Comparison of ENCODE assay signal across 28 cellular contexts in the genomic region with DNA sequence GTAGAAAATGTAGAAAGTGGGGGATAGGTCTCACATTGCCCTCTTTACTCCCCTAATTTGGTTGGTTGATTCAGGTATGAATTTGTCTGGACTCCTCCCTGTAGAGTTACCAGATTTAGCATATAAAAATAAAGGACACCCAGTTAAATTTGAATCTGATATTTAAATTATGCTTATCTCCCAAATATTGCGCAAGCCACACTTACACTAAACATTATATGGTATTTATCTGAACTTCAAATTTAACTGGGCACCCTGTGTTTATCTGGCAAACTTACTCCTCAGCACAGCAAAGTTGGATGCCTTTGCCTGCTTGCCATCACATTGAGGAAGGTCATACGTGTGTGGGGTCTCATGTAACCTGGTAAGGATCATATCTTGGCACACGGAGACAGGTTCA.
"Had no signal": no experiment of that assay in that cellular context is flagged by ENCODE, and none has a peak within 500 bp of the region (broad histone marks: within the 10 kb centered on the region; RNA-seq: fewer than 3 reads in every experiment).

No MANE protein-coding gene starts in this region.

- H3K27ac ChIP-seq: colonic mucosa, coronary artery, dorsolateral prefrontal cortex, epithelial cell of prostate, esophagus muscularis mucosa, esophagus squamous epithelium, foreskin keratinocyte, gastrocnemius medialis, gastroesophageal sphincter, heart left ventricle, heart right ventricle had no signal

- H3K4me3 ChIP-seq: colonic mucosa, coronary artery, dorsolateral prefrontal cortex, esophagus muscularis mucosa, esophagus squamous epithelium, gastrocnemius medialis, gastroesophageal sphincter, heart left ventricle, heart right ventricle had no signal

- H3K9me3 ChIP-seq: colonic mucosa, esophagus muscularis mucosa, esophagus squamous epithelium, gastrocnemius medialis, gastroesophageal sphincter, heart left ventricle, heart right ventricle had no signal

- H3K36me3 ChIP-seq: colonic mucosa, esophagus muscularis mucosa, esophagus squamous epithelium, gastrocnemius medialis, gastroesophageal sphincter, heart left ventricle, heart right ventricle had no signal

- FAIRE-seq: colon, endometrium, endothelial cell of umbilical vein, frontal cortex had no signal

- DNase-seq: colonic mucosa; cortex of kidney; dermis blood vessel endothelial cell; dorsolateral prefrontal cortex; effector CD4-positive, alpha-beta T cell; effector CD8-positive, alpha-beta T cell; effector memory CD4-positive, alpha-beta T cell; effector memory CD8-positive, alpha-beta T cell; endodermal cell; erythroblast; esophagus squamous epithelium; foreskin fibroblast; foreskin keratinocyte; foreskin melanocyte; gastrocnemius medialis; glutamatergic neuron; head of caudate nucleus; heart left ventricle; heart right ventricle had no signal

- H3K4me1 ChIP-seq: colonic mucosa, esophagus muscularis mucosa, esophagus squamous epithelium, foreskin keratinocyte, gastrocnemius medialis, gastroesophageal sphincter, heart left ventricle, heart right ventricle had no signal

- H3K27me3 ChIP-seq: colonic mucosa, esophagus muscularis mucosa, esophagus squamous epithelium, foreskin keratinocyte, gastrocnemius medialis, gastroesophageal sphincter, heart left ventricle, heart right ventricle had no signal

- ATAC-seq: effector memory CD8-positive, alpha-beta T cell; esophagus mucosa; foreskin keratinocyte; gastrocnemius medialis; gastroesophageal sphincter; heart left ventricle; heart right ventricle had no signal
